In the genomic region with DNA sequence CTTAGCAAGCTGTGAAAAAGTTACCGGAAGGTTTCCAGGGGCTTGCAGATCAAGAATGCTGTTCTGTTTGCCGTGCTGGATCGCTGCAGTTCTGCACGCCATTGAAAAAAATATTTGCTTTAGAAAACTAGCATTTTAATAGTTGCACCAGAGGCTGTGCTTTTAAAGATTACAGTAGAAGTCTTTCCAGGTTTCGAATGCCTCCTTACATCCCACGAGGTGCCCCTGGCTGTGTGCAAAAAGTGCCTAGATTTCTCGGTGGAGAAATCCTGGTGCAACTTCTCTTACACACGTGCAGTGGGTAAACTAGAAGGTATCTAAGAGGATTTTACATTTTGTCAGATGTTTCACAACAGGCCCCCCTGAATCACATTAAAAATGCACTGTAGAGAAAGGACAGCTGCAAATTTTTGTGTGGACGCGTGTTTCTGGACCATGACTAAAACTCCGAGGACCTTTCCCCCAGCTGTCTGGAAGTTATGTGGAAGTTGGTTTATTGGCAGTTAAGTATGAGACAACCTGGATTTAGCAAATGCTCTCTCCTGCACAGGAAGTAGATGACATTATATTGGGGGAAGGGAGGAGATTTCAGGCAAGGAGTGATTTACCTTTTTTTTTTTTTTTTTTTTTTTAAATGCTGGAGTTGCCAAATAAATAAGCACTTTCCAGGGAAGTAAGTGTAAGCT, we compare ENCODE assay signal across 9 cellular contexts. TPM values are rescaled to one million over a fixed set of nuclear protein-coding genes. Genes with fewer than 3 reads are reported as not detected.
A peak's percentile ranks its signal among the peaks of the same experiment; 100 is the strongest.
DNase-seq lines count a peak whose midpoint lies in the region; ATAC-seq and TF ChIP-seq lines count a peak whose summit lies in the region.
"Had no signal": no experiment of that assay in that cellular context is flagged by ENCODE, and none has a peak within 500 bp of the region (broad histone marks: within the 10 kb centered on the region; RNA-seq: fewer than 3 reads in every experiment).

No MANE protein-coding gene starts in this region.

- H3K27ac ChIP-seq in colonic mucosa (peak overlapping the region; percentile 79), lower lobe of right lung (peak overlapping the region; percentile 26), uterus (peak overlapping the region; percentile 93 to 97)

- POLR2A ChIA-PET in T-cell (lab: Charles Lee): interaction anchor here in 1 of 2 donors (0.6 kb wide), 1 partner anchor 25 kb away, joined by 4 read pairs; no protein-coding TSS in a partner anchor

- H3K4me3 Mint-ChIP-seq in T-cell: no peak overlapping the region

- no peaks in the 10 kb centered on the region for H3K9me3 Mint-ChIP-seq in T-cell

- peaks cover 4% of the 10 kb centered on the region for H3K36me3 Mint-ChIP-seq in T-cell

- CTCF ChIA-PET in T-cell (lab: Charles Lee): no interaction called here

- peak overlapping the region; percentile 45 to 59 for H3K9ac ChIP-seq in colonic mucosa (ENCODE audit: low read depth in 2 of 2, low read length in 2 of 2)

- H3K9me3 ChIP-seq in colonic mucosa: no peaks in the 10 kb centered on the region
- H3K9me3 ChIP-seq in lower lobe of right lung: no peaks in the 10 kb centered on the region
- H3K9me3 ChIP-seq in uterus: no peaks in the 10 kb centered on the region

- no peak for TF ChIP-seq POLR2A in uterus (IDR thresholded peaks at IDR 0.05)

- intact Hi-C loops in colonic mucosa (cut with DNase I): loop anchor here (10.0 kb wide), 1 partner anchor 139 kb away; no protein-coding TSS in a partner anchor
- intact Hi-C loops in lower lobe of right lung (cut with DNase I): no loop called here
- intact Hi-C loops in uterus (cut with DNase I; ENCODE audit: low total_unique reads): loop anchor here (10.0 kb wide), 2 partner anchors 99 to 169 kb away; no protein-coding TSS in a partner anchor

- H3K27me3 ChIP-seq in colonic mucosa: no peaks in the 10 kb centered on the region
- H3K27me3 ChIP-seq in lower lobe of right lung (ENCODE audit: low read depth): no peaks in the 10 kb centered on the region
- H3K27me3 ChIP-seq in uterus: no peaks in the 10 kb centered on the region

- H3K4me1 ChIP-seq in colonic mucosa (peaks cover 19% of the 10 kb centered on the region), lower lobe of right lung (peaks cover 69% of the 10 kb centered on the region), uterus (peaks cover 0 to 12% of the 10 kb centered on the region in 2 donors)

- no peak for TF ChIP-seq CTCF in colonic mucosa (IDR thresholded peaks at IDR 0.05)
- no peak for TF ChIP-seq CTCF in lower lobe of right lung (IDR thresholded peaks at IDR 0.05)
- TF ChIP-seq CTCF in uterus (IDR thresholded peaks at IDR 0.05): no peak

- H3K27ac Mint-ChIP-seq in T-cell: no peak overlapping the region

- H3K4me1 Mint-ChIP-seq in T-cell: peaks cover 14 to 24% (median 20%) of the 10 kb centered on the region in 3 donors

- ATAC-seq in lower lobe of right lung: no peak
- no peak for ATAC-seq in T-cell (replicated peaks in 1 of 4)

- peak overlapping the region; percentile 59 for H3K4me3 ChIP-seq in colonic mucosa
- H3K4me3 ChIP-seq in lower lobe of right lung: peak overlapping the region; percentile 42
- peak overlapping the region; percentile 0 to 80 for H3K4me3 ChIP-seq in uterus

- no peaks in the 10 kb centered on the region for H3K36me3 ChIP-seq in colonic mucosa
- H3K36me3 ChIP-seq in lower lobe of right lung: no peaks in the 10 kb centered on the region
- no peaks in the 10 kb centered on the region for H3K36me3 ChIP-seq in uterus

- H3K27me3 Mint-ChIP-seq in T-cell: peaks cover 16 to 39% of the 10 kb centered on the region in 2 donors

- peak; percentile 13 to 38 for DNase-seq in NOMO-1 (lab: John Stamatoyannopoulos, UW; ENCODE audit: unreplicated experiment in 2 of 2)
- DNase-seq in NOMO-1 treated with dmso at 0.1 percent for 144 hours (lab: John Stamatoyannopoulos, UW; ENCODE audit: unreplicated experiment): no peak
- DNase-seq in colonic mucosa: peak; percentile 44
- no peak for DNase-seq in lower lobe of right lung
- peak; percentile 48 to 55 for DNase-seq in uterus
- no peak for DNase-seq in T-cell
- no peak for DNase-seq in activated naive CD4-positive, alpha-beta T cell treated with anti-CD3 and anti-CD28 coated beads, Interleukin-2, amount 50 U/mL, for 16 hours
- no peak for DNase-seq in inferior parietal cortex (ENCODE audit: extremely low spot score)
- DNase-seq: SHP77 had no signal

RNA-seq across cellular contexts. Expression of gene TCF7L2, which starts 5.8 kb away (rescaled TPM):
- total RNA-seq in colonic mucosa (10 to 100 TPM; 65.1 to 98.9 TPM), lower lobe of right lung (71.2 TPM), uterus (10 to 100 TPM; 12.7 to 59.9 (median 16.1) TPM), T-cell (1 to 10 TPM; 2.6 to 6.2 (median 3.3) TPM)

Comparison
In these comparisons a context has a peak if more than half of its experiments do, and no peak if none do; other contexts are left out.
1. DNase-seq: peak in NOMO-1 (2 of 2), colonic mucosa (single experiment) and uterus (2 of 2); none in NOMO-1 treated with dmso at 0.1 percent for 144 hours (single experiment), lower lobe of right lung (single experiment), T-cell (0 of 34), activated naive CD4-positive, alpha-beta T cell treated with anti-CD3 and anti-CD28 coated beads, Interleukin-2, amount 50 U/mL, for 16 hours (single experiment) and inferior parietal cortex (single experiment).
2. H3K27ac ChIP-seq: peak in every context shown above with its lines; median percentile 95 in uterus; 79 in colonic mucosa; 26 in lower lobe of right lung.
3. Peak in every context shown above with its lines, with median percentiles within 50 percentile points of each other: H3K4me3 ChIP-seq.